7 cellular contexts compared by ENCODE assay signal in the genomic region with DNA sequence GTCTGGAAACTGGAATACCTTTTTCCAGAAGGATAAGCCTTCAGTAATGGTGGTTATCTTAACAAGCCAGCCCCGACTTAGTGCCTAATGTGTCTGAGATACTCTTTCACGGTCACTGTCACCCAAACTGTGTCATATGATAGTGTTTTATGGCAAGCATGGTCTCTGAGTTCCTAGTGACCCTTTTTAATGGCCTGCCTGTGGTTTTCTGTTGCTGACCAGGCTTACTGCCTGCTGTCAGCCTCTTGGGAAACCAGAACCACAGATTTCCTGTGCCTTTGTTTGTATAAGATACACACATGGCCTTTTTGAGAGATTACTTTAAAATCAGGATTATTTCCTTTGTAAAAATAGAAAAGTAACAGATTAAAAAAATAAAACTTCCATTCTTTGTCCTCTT. TPM values are rescaled to one million over a fixed set of nuclear protein-coding genes. Genes with fewer than 3 reads are reported as not detected.
DNase-seq lines count a peak whose midpoint lies in the region; TF ChIP-seq lines count a peak whose summit lies in the region.

No MANE protein-coding gene starts in this region.

- H3K9me3 ChIP-seq in Loucy (ENCODE audit: insufficient read depth, low read depth, low read length), result no peaks in the 10 kb centered on the region

- DNase-seq in GM04504 (ENCODE audit: low read depth) (peak; percentile 16), choroid plexus epithelial cell (ENCODE audit: low read depth) (peak; percentile 77), nephron progenitor cell (peak; percentile 14), NCI-H226 (no peak), ureter (ENCODE audit: low spot score) (no peak)
- DNase-seq in activated CD8-positive, alpha-beta memory T cell treated with anti-CD3 and anti-CD28 coated beads for 24 hours, result no peak

- H3K27me3 Mint-ChIP-seq in nephron progenitor cell (ENCODE audit: low read depth, poor library complexity), result no peaks in the 10 kb centered on the region

- peaks cover 4% of the 10 kb centered on the region for H4K20me1 ChIP-seq in Loucy (ENCODE audit: insufficient read depth, low read length, poor library complexity, severe bottlenecking)

- no peaks in the 10 kb centered on the region for H3K9me2 ChIP-seq in Loucy (replicated peaks; ENCODE audit: low read depth, low read length)

- TF ChIP-seq CTCF in Loucy (conservative IDR thresholded peaks at IDR 0.05; ENCODE audit: low read length) (no peak), choroid plexus epithelial cell (conservative IDR thresholded peaks at IDR 0.05; ENCODE audit: low read depth, low read length) (no peak), nephron progenitor cell (IDR thresholded peaks at IDR 0.05) (no peak)

- peaks cover 37% of the 10 kb centered on the region; the same call in 1 of the 2 replicates for H3K36me3 ChIP-seq in Loucy (ENCODE audit: insufficient read depth, low read length)

- peak overlapping the region; percentile 68 for H3K4me2 ChIP-seq in Loucy (ENCODE audit: low read depth, low read length, poor library complexity, severe bottlenecking)

- H3K27me3 ChIP-seq in Loucy (ENCODE audit: insufficient read depth, low read length, poor library complexity, severe bottlenecking), result no peaks in the 10 kb centered on the region

- peak overlapping the region; percentile 19 for H3K27ac Mint-ChIP-seq in nephron progenitor cell

- no peaks in the 10 kb centered on the region for H3F3A ChIP-seq in Loucy (ENCODE audit: low read depth)

- no peaks in the 10 kb centered on the region for H3K9me3 Mint-ChIP-seq in nephron progenitor cell

- H3K9ac ChIP-seq in Loucy (ENCODE audit: low read depth, low read length, poor library complexity, severe bottlenecking), result peak overlapping the region; percentile 32

- no peak overlapping the region for H2AFZ ChIP-seq in Loucy (ENCODE audit: low read length)

- H3K79me2 ChIP-seq in Loucy (ENCODE audit: insufficient read depth, low read length), result no peaks in the 10 kb centered on the region

- H3K4me3 ChIP-seq in Loucy (ENCODE audit: low read length, poor library complexity, severe bottlenecking), result peak overlapping the region; percentile 54
- H3K4me3 ChIP-seq in choroid plexus epithelial cell (ENCODE audit: low read depth, low read length), result no peak overlapping the region

- peaks cover 25% of the 10 kb centered on the region for H3K4me1 Mint-ChIP-seq in nephron progenitor cell

- H3K4me1 ChIP-seq in Loucy (ENCODE audit: insufficient read depth, low read length, poor library complexity, severe bottlenecking), result peaks cover 28% of the 10 kb centered on the region

- H3K4me3 Mint-ChIP-seq in nephron progenitor cell, result peak overlapping the region; percentile 1

- peaks cover 26% of the 10 kb centered on the region for H3K36me3 Mint-ChIP-seq in nephron progenitor cell (ENCODE audit: low read depth)

RNA-seq across cellular contexts. Expression of a gene that starts 22.4 kb away (rescaled TPM):
- 27.5 TPM for total RNA-seq in ureter

Comparison
In these comparisons a context has a peak if more than half of its experiments do, and no peak if none do; other contexts are left out.
1. DNase-seq: peak in GM04504 (single experiment), choroid plexus epithelial cell (single experiment) and nephron progenitor cell (single experiment); none in NCI-H226 (single experiment), activated CD8-positive, alpha-beta memory T cell treated with anti-CD3 and anti-CD28 coated beads for 24 hours (single experiment) and ureter (single experiment).